Comparison of ENCODE assay signal across 8 cellular contexts in genomic region chr12:31100504-31101208, GRCh38. TPM values are rescaled to one million over a fixed set of nuclear protein-coding genes. Genes with fewer than 3 reads are reported as not detected.
DNase-seq lines count a peak whose midpoint lies in the region; ATAC-seq and TF ChIP-seq lines count a peak whose summit lies in the region.
"Not testable (repeated sequence)": the region's sequence is repeated elsewhere in the genome, so short reads cannot be mapped to it uniquely, and the experiment has no call there.

No MANE protein-coding gene starts in this region.

- not testable (repeated sequence) for TF ChIP-seq POLR2A in spleen (IDR thresholded peaks at IDR 0.05)

- intact Hi-C loops in Right ventricle myocardium inferior (cut with DNase I); spleen (cut with DNase I; ENCODE audit: low total_unique reads): not testable (repeated sequence)

- H3K27ac ChIP-seq in spleen = peak overlapping the region in 3 of 8 donors; percentile 31 to 54 (median 48)

- not testable (repeated sequence) for TF ChIP-seq CTCF in spleen (IDR thresholded peaks at IDR 0.05 in 8 of 11, conservative IDR thresholded peaks at IDR 0.05 in 3 of 11)

- H3K4me1 ChIP-seq in spleen = not testable (repeated sequence)

- H3K9me3 ChIP-seq in spleen = not testable (repeated sequence)

- WGBS in spleen, 5 donors = 67 to 87% (median 76%) methylated on average over 19 to 26 of the region's 26 CpGs

- not testable (repeated sequence) for H3K27me3 ChIP-seq in spleen (replicated peaks in 1 of 7)

- H3K27ac Mint-ChIP-seq in IgD-negative memory B cell = peak overlapping the region; percentile 91 to 97 (median 92)

- not testable (repeated sequence) for H3K4me3 ChIP-seq in spleen

- H3K36me3 ChIP-seq in spleen = peaks cover 0 to 87% (median 7%) of the 10 kb centered on the region in 6 donors

- peak overlapping the region; percentile 24 to 68 (median 52) for H3K4me3 Mint-ChIP-seq in IgD-negative memory B cell

- H3K27me3 Mint-ChIP-seq in IgD-negative memory B cell = not testable (repeated sequence)

- not testable (repeated sequence) for H3K9me3 Mint-ChIP-seq in IgD-negative memory B cell

- H3K4me1 Mint-ChIP-seq in IgD-negative memory B cell = peaks cover 10 to 11% (median 11%) of the 10 kb centered on the region in 3 donors

- peak; percentile 96 for DNase-seq in DMS53 treated with DMSO at 0.1 percent for 48 hours (lab: John Stamatoyannopoulos, UW; ENCODE audit: unreplicated experiment)
- DNase-seq in RPMI8226 = peak; percentile 29
- DNase-seq in Right ventricle myocardium inferior (ENCODE audit: missing footprints) = not testable (repeated sequence)
- DNase-seq in spleen = peak; percentile 84

- ATAC-seq in GM19043 (IDR thresholded peaks at IDR 0.05; ENCODE audit: low read depth, unreplicated experiment) = peak; percentile 87
- peak; percentile 65 for ATAC-seq in GM21717 (IDR thresholded peaks at IDR 0.05; ENCODE audit: unreplicated experiment)
- peak; percentile 54 for ATAC-seq in HG02884 (IDR thresholded peaks at IDR 0.05; ENCODE audit: unreplicated experiment)
- peak; percentile 23 for ATAC-seq in Right ventricle myocardium inferior

- not testable (repeated sequence) for H3K36me3 Mint-ChIP-seq in IgD-negative memory B cell

RNA-seq across cellular contexts. Expression of gene DDX11, which starts 27.0 kb away (rescaled TPM):
- polyA plus RNA-seq in IgD-negative memory B cell = 22.3 TPM
- total RNA-seq in Right ventricle myocardium inferior = 6.5 TPM
- total RNA-seq in spleen = 10 to 100 TPM; 15.9 to 66.7 (median 45.3) TPM
- polyA plus RNA-seq in spleen = 10 to 100 TPM; 13.3 to 31.0 (median 15.2) TPM

Comparison
In these comparisons a context has a peak if more than half of its experiments do, and no peak if none do; other contexts are left out.
1. ATAC-seq: peak in every context shown above with its lines; median percentile 87 in GM19043; 65 in GM21717; 54 in HG02884; 23 in Right ventricle myocardium inferior.